In genomic region chr20:20211274-20211987, GRCh38 we compare ENCODE assay signal across 1 cellular context.
TF ChIP-seq lines count a peak whose summit lies in the region.

No MANE protein-coding gene starts in this region.

TF ChIP-seq in HEK293, 187 proteins besides CTCF, POLR2A, EP300 and RAD21 (continued from another document):
- TF ChIP-seq PATZ1 (tag by site-specific recombination; IDR thresholded peaks at IDR 0.05) (peak; percentile 53; the same call in 1 of the 2 replicates), ZNF391 (tag by site-specific recombination; IDR thresholded peaks at IDR 0.05; ENCODE audit: borderline replicate concordance, low read depth) (peak; percentile 92), ZNF266 (tag by site-specific recombination; IDR thresholded peaks at IDR 0.05; ENCODE audit: low read depth) (no peak), ZNF629 (tag by site-specific recombination; IDR thresholded peaks at IDR 0.05) (peak; percentile 93), ZNF138 (tag by site-specific recombination; IDR thresholded peaks at IDR 0.05; ENCODE audit: borderline replicate concordance) (no peak), ZNF280D (tag by site-specific recombination; IDR thresholded peaks at IDR 0.05) (no peak), ATF2 (tag by site-specific recombination; IDR thresholded peaks at IDR 0.05; ENCODE audit: low read depth) (peak; percentile 85), ZNF704 (tag by site-specific recombination; IDR thresholded peaks at IDR 0.05) (no peak), ZNF792 (tag by site-specific recombination; IDR thresholded peaks at IDR 0.05) (no peak), PRDM1 (tag by site-specific recombination; IDR thresholded peaks at IDR 0.05) (no peak), PRDM4 (tag by site-specific recombination; IDR thresholded peaks at IDR 0.05) (peak; percentile 90), TRIM28 (IDR thresholded peaks at IDR 0.05; ENCODE audit: borderline replicate concordance, low read length) (peak; percentile 76; the same call in 1 of the 2 replicates), PRDM10 (tag by site-specific recombination; IDR thresholded peaks at IDR 0.05) (peak; percentile 87), ZNF394 (tag by site-specific recombination; IDR thresholded peaks at IDR 0.05; ENCODE audit: borderline replicate concordance) (no peak), ZNF366 (tag by site-specific recombination; conservative IDR thresholded peaks at IDR 0.05) (peak; percentile 87), ZNF549 (tag by site-specific recombination; IDR thresholded peaks at IDR 0.05) (no peak), SP3 (tag by site-specific recombination; IDR thresholded peaks at IDR 0.05) (no peak), ZNF214 (tag by site-specific recombination; IDR thresholded peaks at IDR 0.05; ENCODE audit: borderline replicate concordance) (no peak), HIC1 (tag by site-specific recombination; IDR thresholded peaks at IDR 0.05) (no peak), MZF1 (tag by site-specific recombination; IDR thresholded peaks at IDR 0.05; ENCODE audit: borderline replicate concordance) (no peak)
